2 cellular contexts compared by ENCODE assay signal in the genomic region with DNA sequence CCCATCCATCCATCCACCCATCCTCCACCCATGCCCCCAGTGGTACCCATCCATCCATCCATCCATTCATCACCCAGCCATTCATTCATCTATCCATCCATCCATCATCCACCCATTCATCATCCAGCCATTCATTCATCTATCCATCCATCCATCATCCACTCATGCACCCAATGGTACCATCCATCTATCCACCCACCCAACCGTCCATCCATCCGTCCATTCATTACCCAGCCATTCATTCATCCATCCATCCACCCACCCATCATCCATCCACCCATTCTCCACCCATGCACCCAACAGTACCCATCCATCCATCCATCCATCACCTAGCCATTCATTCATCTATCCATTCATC.
TF ChIP-seq lines count a peak whose summit lies in the region.

No MANE protein-coding gene starts in this region.

TF ChIP-seq in HEK293, 187 proteins besides CTCF, POLR2A, EP300 and RAD21 (continued from another document):
- TF ChIP-seq, protein P1, sequence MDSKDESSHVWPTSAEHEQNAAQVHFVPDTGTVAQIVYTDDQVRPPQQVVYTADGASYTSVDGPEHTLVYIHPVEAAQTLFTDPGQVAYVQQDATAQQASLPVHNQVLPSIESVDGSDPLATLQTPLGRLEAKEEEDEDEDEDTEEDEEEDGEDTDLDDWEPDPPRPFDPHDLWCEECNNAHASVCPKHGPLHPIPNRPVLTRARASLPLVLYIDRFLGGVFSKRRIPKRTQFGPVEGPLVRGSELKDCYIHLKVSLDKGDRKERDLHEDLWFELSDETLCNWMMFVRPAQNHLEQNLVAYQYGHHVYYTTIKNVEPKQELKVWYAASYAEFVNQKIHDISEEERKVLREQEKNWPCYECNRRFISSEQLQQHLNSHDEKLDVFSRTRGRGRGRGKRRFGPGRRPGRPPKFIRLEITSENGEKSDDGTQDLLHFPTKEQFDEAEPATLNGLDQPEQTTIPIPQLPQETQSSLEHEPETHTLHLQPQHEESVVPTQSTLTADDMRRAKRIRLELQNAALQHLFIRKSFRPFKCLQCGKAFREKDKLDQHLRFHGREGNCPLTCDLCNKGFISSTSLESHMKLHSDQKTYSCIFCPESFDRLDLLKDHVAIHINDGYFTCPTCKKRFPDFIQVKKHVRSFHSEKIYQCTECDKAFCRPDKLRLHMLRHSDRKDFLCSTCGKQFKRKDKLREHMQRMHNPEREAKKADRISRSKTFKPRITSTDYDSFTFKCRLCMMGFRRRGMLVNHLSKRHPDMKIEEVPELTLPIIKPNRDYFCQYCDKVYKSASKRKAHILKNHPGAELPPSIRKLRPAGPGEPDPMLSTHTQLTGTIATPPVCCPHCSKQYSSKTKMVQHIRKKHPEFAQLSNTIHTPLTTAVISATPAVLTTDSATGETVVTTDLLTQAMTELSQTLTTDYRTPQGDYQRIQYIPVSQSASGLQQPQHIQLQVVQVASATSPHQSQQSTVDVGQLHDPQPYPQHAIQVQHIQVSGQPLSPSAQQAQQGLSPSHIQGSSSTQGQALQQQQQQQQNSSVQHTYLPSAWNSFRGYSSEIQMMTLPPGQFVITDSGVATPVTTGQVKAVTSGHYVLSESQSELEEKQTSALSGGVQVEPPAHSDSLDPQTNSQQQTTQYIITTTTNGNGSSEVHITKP (tag by site-specific recombination; IDR thresholded peaks at IDR 0.05), result no peak
- 0 out of 2 replicates have a peak, but pooled peaks have one; percentile 4 for TF ChIP-seq EGR2 (tag by site-specific recombination; IDR thresholded peaks at IDR 0.05; ENCODE audit: low read depth)
- TF ChIP-seq ZNF202 (tag by site-specific recombination; IDR thresholded peaks at IDR 0.05; ENCODE audit: borderline replicate concordance), result no peak
- no peak for TF ChIP-seq ZNF223 (tag by site-specific recombination; IDR thresholded peaks at IDR 0.05)
- no peak for TF ChIP-seq ZNF785 (tag by site-specific recombination; IDR thresholded peaks at IDR 0.05)
- no peak for TF ChIP-seq ZNF561 (tag by site-specific recombination; IDR thresholded peaks at IDR 0.05; ENCODE audit: borderline replicate concordance)
- TF ChIP-seq KLF9 (tag by site-specific recombination; IDR thresholded peaks at IDR 0.05; ENCODE audit: low read depth), result no peak
- TF ChIP-seq, protein P2, sequence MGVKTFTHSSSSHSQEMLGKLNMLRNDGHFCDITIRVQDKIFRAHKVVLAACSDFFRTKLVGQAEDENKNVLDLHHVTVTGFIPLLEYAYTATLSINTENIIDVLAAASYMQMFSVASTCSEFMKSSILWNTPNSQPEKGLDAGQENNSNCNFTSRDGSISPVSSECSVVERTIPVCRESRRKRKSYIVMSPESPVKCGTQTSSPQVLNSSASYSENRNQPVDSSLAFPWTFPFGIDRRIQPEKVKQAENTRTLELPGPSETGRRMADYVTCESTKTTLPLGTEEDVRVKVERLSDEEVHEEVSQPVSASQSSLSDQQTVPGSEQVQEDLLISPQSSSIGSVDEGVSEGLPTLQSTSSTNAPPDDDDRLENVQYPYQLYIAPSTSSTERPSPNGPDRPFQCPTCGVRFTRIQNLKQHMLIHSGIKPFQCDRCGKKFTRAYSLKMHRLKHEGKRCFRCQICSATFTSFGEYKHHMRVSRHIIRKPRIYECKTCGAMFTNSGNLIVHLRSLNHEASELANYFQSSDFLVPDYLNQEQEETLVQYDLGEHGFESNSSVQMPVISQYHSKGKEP (tag by site-specific recombination; IDR thresholded peaks at IDR 0.05), result no peak
- no peak for TF ChIP-seq ZSCAN16 (tag by site-specific recombination; IDR thresholded peaks at IDR 0.05)
- TF ChIP-seq, protein P3, sequence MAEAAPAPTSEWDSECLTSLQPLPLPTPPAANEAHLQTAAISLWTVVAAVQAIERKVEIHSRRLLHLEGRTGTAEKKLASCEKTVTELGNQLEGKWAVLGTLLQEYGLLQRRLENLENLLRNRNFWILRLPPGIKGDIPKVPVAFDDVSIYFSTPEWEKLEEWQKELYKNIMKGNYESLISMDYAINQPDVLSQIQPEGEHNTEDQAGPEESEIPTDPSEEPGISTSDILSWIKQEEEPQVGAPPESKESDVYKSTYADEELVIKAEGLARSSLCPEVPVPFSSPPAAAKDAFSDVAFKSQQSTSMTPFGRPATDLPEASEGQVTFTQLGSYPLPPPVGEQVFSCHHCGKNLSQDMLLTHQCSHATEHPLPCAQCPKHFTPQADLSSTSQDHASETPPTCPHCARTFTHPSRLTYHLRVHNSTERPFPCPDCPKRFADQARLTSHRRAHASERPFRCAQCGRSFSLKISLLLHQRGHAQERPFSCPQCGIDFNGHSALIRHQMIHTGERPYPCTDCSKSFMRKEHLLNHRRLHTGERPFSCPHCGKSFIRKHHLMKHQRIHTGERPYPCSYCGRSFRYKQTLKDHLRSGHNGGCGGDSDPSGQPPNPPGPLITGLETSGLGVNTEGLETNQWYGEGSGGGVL (tag by site-specific recombination; IDR thresholded peaks at IDR 0.05), result no peak
- TF ChIP-seq ZFHX2 (tag by site-specific recombination; conservative IDR thresholded peaks at IDR 0.05), result peak; percentile 5; the same call in 1 of the 2 replicates
- no peak for TF ChIP-seq ZNF501 (tag by site-specific recombination; IDR thresholded peaks at IDR 0.05)
- TF ChIP-seq MYNN (tag by site-specific recombination; IDR thresholded peaks at IDR 0.05; ENCODE audit: borderline replicate concordance), result no peak
- TF ChIP-seq ZNF792 (tag by site-specific recombination; IDR thresholded peaks at IDR 0.05), result no peak
- peak; percentile 98 for TF ChIP-seq ZNF366 (tag by site-specific recombination; conservative IDR thresholded peaks at IDR 0.05)
- TF ChIP-seq SP7 (tag by site-specific recombination; IDR thresholded peaks at IDR 0.05), result no peak
- TF ChIP-seq MZF1 (tag by site-specific recombination; IDR thresholded peaks at IDR 0.05; ENCODE audit: borderline replicate concordance), result no peak
- no peak for TF ChIP-seq ZNF426 (tag by site-specific recombination; IDR thresholded peaks at IDR 0.05)
TF ChIP-seq in HEK293: peak in this region for 3.

TF ChIP-seq in WTC11, 78 proteins besides CTCF, POLR2A, EP300 and RAD21 (continued from another document):
- TF ChIP-seq, protein P4, sequence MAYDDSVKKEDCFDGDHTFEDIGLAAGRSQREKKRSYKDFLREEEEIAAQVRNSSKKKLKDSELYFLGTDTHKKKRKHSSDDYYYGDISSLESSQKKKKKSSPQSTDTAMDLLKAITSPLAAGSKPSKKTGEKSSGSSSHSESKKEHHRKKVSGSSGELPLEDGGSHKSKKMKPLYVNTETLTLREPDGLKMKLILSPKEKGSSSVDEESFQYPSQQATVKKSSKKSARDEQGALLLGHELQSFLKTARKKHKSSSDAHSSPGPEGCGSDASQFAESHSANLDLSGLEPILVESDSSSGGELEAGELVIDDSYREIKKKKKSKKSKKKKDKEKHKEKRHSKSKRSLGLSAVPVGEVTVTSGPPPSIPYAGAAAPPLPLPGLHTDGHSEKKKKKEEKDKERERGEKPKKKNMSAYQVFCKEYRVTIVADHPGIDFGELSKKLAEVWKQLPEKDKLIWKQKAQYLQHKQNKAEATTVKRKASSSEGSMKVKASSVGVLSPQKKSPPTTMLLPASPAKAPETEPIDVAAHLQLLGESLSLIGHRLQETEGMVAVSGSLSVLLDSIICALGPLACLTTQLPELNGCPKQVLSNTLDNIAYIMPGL (CRISPR knock-in tag; IDR thresholded peaks at IDR 0.05), result no peak
- TF ChIP-seq, protein P5, sequence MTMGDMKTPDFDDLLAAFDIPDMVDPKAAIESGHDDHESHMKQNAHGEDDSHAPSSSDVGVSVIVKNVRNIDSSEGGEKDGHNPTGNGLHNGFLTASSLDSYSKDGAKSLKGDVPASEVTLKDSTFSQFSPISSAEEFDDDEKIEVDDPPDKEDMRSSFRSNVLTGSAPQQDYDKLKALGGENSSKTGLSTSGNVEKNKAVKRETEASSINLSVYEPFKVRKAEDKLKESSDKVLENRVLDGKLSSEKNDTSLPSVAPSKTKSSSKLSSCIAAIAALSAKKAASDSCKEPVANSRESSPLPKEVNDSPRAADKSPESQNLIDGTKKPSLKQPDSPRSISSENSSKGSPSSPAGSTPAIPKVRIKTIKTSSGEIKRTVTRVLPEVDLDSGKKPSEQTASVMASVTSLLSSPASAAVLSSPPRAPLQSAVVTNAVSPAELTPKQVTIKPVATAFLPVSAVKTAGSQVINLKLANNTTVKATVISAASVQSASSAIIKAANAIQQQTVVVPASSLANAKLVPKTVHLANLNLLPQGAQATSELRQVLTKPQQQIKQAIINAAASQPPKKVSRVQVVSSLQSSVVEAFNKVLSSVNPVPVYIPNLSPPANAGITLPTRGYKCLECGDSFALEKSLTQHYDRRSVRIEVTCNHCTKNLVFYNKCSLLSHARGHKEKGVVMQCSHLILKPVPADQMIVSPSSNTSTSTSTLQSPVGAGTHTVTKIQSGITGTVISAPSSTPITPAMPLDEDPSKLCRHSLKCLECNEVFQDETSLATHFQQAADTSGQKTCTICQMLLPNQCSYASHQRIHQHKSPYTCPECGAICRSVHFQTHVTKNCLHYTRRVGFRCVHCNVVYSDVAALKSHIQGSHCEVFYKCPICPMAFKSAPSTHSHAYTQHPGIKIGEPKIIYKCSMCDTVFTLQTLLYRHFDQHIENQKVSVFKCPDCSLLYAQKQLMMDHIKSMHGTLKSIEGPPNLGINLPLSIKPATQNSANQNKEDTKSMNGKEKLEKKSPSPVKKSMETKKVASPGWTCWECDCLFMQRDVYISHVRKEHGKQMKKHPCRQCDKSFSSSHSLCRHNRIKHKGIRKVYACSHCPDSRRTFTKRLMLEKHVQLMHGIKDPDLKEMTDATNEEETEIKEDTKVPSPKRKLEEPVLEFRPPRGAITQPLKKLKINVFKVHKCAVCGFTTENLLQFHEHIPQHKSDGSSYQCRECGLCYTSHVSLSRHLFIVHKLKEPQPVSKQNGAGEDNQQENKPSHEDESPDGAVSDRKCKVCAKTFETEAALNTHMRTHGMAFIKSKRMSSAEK (CRISPR knock-in tag; IDR thresholded peaks at IDR 0.05; ENCODE audit: borderline replicate concordance), result no peak
- TF ChIP-seq CBFB (CRISPR knock-in tag; IDR thresholded peaks at IDR 0.05; ENCODE audit: low read depth) (no peak), JUN (CRISPR knock-in tag; IDR thresholded peaks at IDR 0.05) (no peak), NR3C1 (CRISPR knock-in tag; conservative IDR thresholded peaks at IDR 0.05; ENCODE audit: low read depth) (no peak), JAZF1 (CRISPR knock-in tag; IDR thresholded peaks at IDR 0.05) (no peak), OVOL2 (CRISPR knock-in tag; IDR thresholded peaks at IDR 0.05; ENCODE audit: borderline replicate concordance) (no peak), HMGA2 (CRISPR knock-in tag; IDR thresholded peaks at IDR 0.05) (no peak), PRRX2 (CRISPR knock-in tag; IDR thresholded peaks at IDR 0.05) (no peak), SMAD4 (CRISPR knock-in tag; IDR thresholded peaks at IDR 0.05) (no peak), ZNF416 (CRISPR knock-in tag; IDR thresholded peaks at IDR 0.05) (no peak)
- TF ChIP-seq, protein P6, sequence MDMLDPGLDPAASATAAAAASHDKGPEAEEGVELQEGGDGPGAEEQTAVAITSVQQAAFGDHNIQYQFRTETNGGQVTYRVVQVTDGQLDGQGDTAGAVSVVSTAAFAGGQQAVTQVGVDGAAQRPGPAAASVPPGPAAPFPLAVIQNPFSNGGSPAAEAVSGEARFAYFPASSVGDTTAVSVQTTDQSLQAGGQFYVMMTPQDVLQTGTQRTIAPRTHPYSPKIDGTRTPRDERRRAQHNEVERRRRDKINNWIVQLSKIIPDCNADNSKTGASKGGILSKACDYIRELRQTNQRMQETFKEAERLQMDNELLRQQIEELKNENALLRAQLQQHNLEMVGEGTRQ (CRISPR knock-in tag; IDR thresholded peaks at IDR 0.05), result no peak
- TF ChIP-seq, protein P7, sequence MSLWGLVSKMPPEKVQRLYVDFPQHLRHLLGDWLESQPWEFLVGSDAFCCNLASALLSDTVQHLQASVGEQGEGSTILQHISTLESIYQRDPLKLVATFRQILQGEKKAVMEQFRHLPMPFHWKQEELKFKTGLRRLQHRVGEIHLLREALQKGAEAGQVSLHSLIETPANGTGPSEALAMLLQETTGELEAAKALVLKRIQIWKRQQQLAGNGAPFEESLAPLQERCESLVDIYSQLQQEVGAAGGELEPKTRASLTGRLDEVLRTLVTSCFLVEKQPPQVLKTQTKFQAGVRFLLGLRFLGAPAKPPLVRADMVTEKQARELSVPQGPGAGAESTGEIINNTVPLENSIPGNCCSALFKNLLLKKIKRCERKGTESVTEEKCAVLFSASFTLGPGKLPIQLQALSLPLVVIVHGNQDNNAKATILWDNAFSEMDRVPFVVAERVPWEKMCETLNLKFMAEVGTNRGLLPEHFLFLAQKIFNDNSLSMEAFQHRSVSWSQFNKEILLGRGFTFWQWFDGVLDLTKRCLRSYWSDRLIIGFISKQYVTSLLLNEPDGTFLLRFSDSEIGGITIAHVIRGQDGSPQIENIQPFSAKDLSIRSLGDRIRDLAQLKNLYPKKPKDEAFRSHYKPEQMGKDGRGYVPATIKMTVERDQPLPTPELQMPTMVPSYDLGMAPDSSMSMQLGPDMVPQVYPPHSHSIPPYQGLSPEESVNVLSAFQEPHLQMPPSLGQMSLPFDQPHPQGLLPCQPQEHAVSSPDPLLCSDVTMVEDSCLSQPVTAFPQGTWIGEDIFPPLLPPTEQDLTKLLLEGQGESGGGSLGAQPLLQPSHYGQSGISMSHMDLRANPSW (CRISPR knock-in tag; conservative IDR thresholded peaks at IDR 0.05; ENCODE audit: low read depth), result no peak
TF ChIP-seq in WTC11: peak in this region for 0.
